In the genomic region with DNA sequence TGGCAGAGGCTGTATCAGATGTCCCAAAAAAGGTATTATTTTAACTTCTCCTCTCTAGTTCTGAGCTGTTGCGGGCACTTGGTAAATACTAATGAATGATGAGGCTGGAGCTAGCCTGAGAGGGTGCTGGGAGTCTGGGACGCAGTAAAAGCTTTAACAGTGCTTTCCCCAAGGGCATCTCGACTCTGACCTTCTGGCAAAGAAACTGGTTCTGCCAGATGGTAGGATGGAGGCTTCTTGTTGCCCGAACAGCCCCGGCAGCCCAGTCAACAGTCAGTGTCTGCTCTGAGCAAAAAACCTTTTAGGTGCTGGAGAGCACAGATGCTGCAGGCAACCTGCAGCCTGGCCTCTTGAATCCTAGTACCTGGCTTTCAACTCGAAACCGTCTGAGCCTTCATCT, we compare ENCODE assay signal across 8 cellular contexts. TPM values are rescaled to one million over a fixed set of nuclear protein-coding genes. Genes with fewer than 3 reads are reported as not detected.
DNase-seq lines count a peak whose midpoint lies in the region; ATAC-seq and TF ChIP-seq lines count a peak whose summit lies in the region.

No MANE protein-coding gene starts in this region.

- intact Hi-C loops in mammary epithelial cell (cut with micrococcal nuclease), result loop anchor here (5.0 kb wide), 2 partner anchors 40 to 145 kb away; no protein-coding TSS in a partner anchor
- intact Hi-C loops in aorta (cut with DNase I), result loop anchor here in 1 of 2 donors (5.0 kb wide), 1 partner anchor 70 kb away; no protein-coding TSS in a partner anchor

- peaks cover 15% of the 10 kb centered on the region for H3F3A ChIP-seq in smooth muscle cell (ENCODE audit: low read depth)

- DNase-seq in DMS153 (lab: John Stamatoyannopoulos, UW) (peak; percentile 64), NCI-H2171 treated with DMSO at 0.1 percent for 48 hours (lab: John Stamatoyannopoulos, UW) (peak; percentile 98), mammary epithelial cell (peak; percentile 64), activated gamma-delta T cell treated with Interleukin-2 at 50 U/mL for 16 hours (no peak), SJCRH30 (no peak), aorta (no peak), smooth muscle cell (lab: John Stamatoyannopoulos, UW; ENCODE audit: unreplicated experiment) (no peak)

- no peaks in the 10 kb centered on the region for H3K27me3 ChIP-seq in mammary epithelial cell (ENCODE audit: insufficient read depth, low read length)
- H3K27me3 ChIP-seq in SJCRH30, result no peaks in the 10 kb centered on the region
- no peaks in the 10 kb centered on the region for H3K27me3 ChIP-seq in aorta (ENCODE audit: control insufficient read depth in 1 of 2, insufficient read depth in 2 of 2, low read length in 1 of 2)
- H3K27me3 ChIP-seq in smooth muscle cell (ENCODE audit: low read depth), result no peaks in the 10 kb centered on the region

- dilution Hi-C loops in mammary epithelial cell (cut with HindIII; ENCODE audit: low sequenced_read_pairs), result no loop called here

- H4K20me1 ChIP-seq in mammary epithelial cell (ENCODE audit: insufficient read depth, low read length) (no peaks in the 10 kb centered on the region), smooth muscle cell (ENCODE audit: low read depth) (peaks cover 19% of the 10 kb centered on the region)

- no peaks in the 10 kb centered on the region for H3K9me3 Mint-ChIP-seq in nephron

- CTCF ChIA-PET in mammary epithelial cell (lab: Charles Lee; ENCODE audit: low non-redundant PET), result no interaction called here

- H3K36me3 Mint-ChIP-seq in nephron (ENCODE audit: low read depth), result peaks cover 23% of the 10 kb centered on the region

- peaks cover 40% of the 10 kb centered on the region for H3K4me1 Mint-ChIP-seq in nephron

- WGBS in mammary epithelial cell (ENCODE audit: low coverage, missing lambda C conversion rate), result 21% methylated on average over 7 of the region's 7 CpGs
- 51 to 57% methylated on average over 7 of the region's 7 CpGs for whole genome bisulfite sequencing in aorta, 2 donors
- 50% methylated on average over 7 of the region's 7 CpGs for WGBS in smooth muscle cell (ENCODE audit: low lambda C conversion rate)

- in situ Hi-C loops in mammary epithelial cell (cut with MboI; ENCODE audit: low sequenced_read_pairs in 2 of 2), result no loop called here

- no peak for TF ChIP-seq CTCF in mammary epithelial cell (conservative IDR thresholded peaks at IDR 0.05 in 1 of 2, IDR thresholded peaks at IDR 0.05 in 1 of 2; ENCODE audit: extremely low read depth in 1 of 2, insufficient read depth in 1 of 2, low read depth in 1 of 2, low read length in 2 of 2)
- TF ChIP-seq CTCF in nephron (IDR thresholded peaks at IDR 0.05; ENCODE audit: unreplicated experiment in 3 of 3), result no peak
- no peak for TF ChIP-seq CTCF in smooth muscle cell (IDR thresholded peaks at IDR 0.05; ENCODE audit: borderline replicate concordance, insufficient read depth, poor library complexity, severe bottlenecking)

- peak overlapping the region; percentile 64 to 80 (median 72) for H3K4me3 Mint-ChIP-seq in nephron

- peak overlapping the region; percentile 45 for H2AFZ ChIP-seq in mammary epithelial cell (ENCODE audit: low read depth, low read length)
- H2AFZ ChIP-seq in smooth muscle cell (ENCODE audit: low read depth), result no peak overlapping the region

- H3K9me3 ChIP-seq in mammary epithelial cell (replicated peaks; ENCODE audit: insufficient read depth, low read length), result no peaks in the 10 kb centered on the region
- no peaks in the 10 kb centered on the region for H3K9me3 ChIP-seq in SJCRH30 (replicated peaks)
- no peaks in the 10 kb centered on the region for H3K9me3 ChIP-seq in aorta (ENCODE audit: control insufficient read depth, low read length)
- H3K9me3 ChIP-seq in smooth muscle cell (replicated peaks; ENCODE audit: low read depth), result no peaks in the 10 kb centered on the region

- H3K27ac ChIP-seq in mammary epithelial cell (ENCODE audit: insufficient read depth, low read depth, low read length) (peak overlapping the region; percentile 4), SJCRH30 (no peak overlapping the region), aorta (ENCODE audit: low read depth in 1 of 2, low read length in 2 of 2) (no peak overlapping the region), smooth muscle cell (ENCODE audit: low read depth) (no peak overlapping the region)

- peak overlapping the region; percentile 85 to 96 (median 90) for H3K27ac Mint-ChIP-seq in nephron

- no peak for ATAC-seq in aorta (ENCODE audit: low FRiP score)

- H3K36me3 ChIP-seq in mammary epithelial cell (ENCODE audit: insufficient read depth, low read length) (peaks cover 5% of the 10 kb centered on the region), SJCRH30 (peaks cover 14% of the 10 kb centered on the region), aorta (ENCODE audit: control insufficient read depth in 1 of 2, insufficient read depth in 2 of 2, low read length in 1 of 2) (no peaks in the 10 kb centered on the region), smooth muscle cell (ENCODE audit: low read depth) (no peaks in the 10 kb centered on the region)

- no peak overlapping the region for H3K9ac ChIP-seq in mammary epithelial cell (ENCODE audit: insufficient read depth, low read length)
- H3K9ac ChIP-seq in smooth muscle cell (ENCODE audit: low read depth), result no peak overlapping the region

- H3K4me2 ChIP-seq in mammary epithelial cell (ENCODE audit: insufficient read depth, low read depth, low read length) (peak overlapping the region; percentile 2), smooth muscle cell (no peak overlapping the region)

- H3K79me2 ChIP-seq in mammary epithelial cell (ENCODE audit: insufficient read depth, low read length), result peaks cover 25% of the 10 kb centered on the region
- H3K79me2 ChIP-seq in smooth muscle cell (ENCODE audit: low read depth), result peaks cover 23% of the 10 kb centered on the region

- no TSS peak for BruUV-seq in mammary epithelial cell (replicated peaks; lab: Mats Ljungman, UMichigan)

- H3K4me3 ChIP-seq in mammary epithelial cell (replicated peaks in 1 of 3; ENCODE audit: insufficient read depth in 1 of 3, low read depth in 2 of 3, low read length in 3 of 3), result no peak overlapping the region
- no peak overlapping the region for H3K4me3 ChIP-seq in SJCRH30
- no peak overlapping the region for H3K4me3 ChIP-seq in aorta (ENCODE audit: low read length in 2 of 2)
- H3K4me3 ChIP-seq in smooth muscle cell, result no peak overlapping the region

- no peaks in the 10 kb centered on the region for H3K27me3 Mint-ChIP-seq in nephron (ENCODE audit: low read depth)

- H3K4me1 ChIP-seq in mammary epithelial cell (ENCODE audit: insufficient read depth, low read length) (peaks cover 39% of the 10 kb centered on the region), SJCRH30 (no peaks in the 10 kb centered on the region), aorta (ENCODE audit: control insufficient read depth in 1 of 2, insufficient read depth in 2 of 2, low read length in 2 of 2) (no peaks in the 10 kb centered on the region), smooth muscle cell (ENCODE audit: low read depth) (no peaks in the 10 kb centered on the region)

RNA-seq across cellular contexts. Expression of gene PNRC2, which starts 2.5 kb away (rescaled TPM):
- total RNA-seq in mammary epithelial cell (10 to 100 TPM; 83.4 to 87.5 TPM), aorta (10 to 100 TPM; 93.5 to 94.7 TPM), smooth muscle cell (77.8 and 98.5 TPM in 2 replicates)
- polyA plus RNA-seq in mammary epithelial cell (70.8 TPM), aorta (100 to 1,000 TPM in 1 of 2 donors, 10 to 100 TPM in 1; 75.3 to 141 TPM), smooth muscle cell (53.3 and 55.8 TPM in 2 replicates)
- 38.7 TPM for polyA minus RNA-seq in mammary epithelial cell
- total RNA-seq in SJCRH30 (2014; rRNA removed; shearing (Covaris generic)), result 131 and 145 TPM in 2 replicates

RNA-seq across cellular contexts. Expression of gene SRSF10, which starts 23.0 kb away (rescaled TPM):
- total RNA-seq in mammary epithelial cell (10 to 100 TPM; 64.2 to 94.7 TPM), aorta (10 to 100 TPM; 91.1 to 98.4 TPM), smooth muscle cell (93.7 and 111 TPM in 2 replicates)
- polyA plus RNA-seq in mammary epithelial cell (75.7 TPM), aorta (100 to 1,000 TPM in 1 of 2 donors, 10 to 100 TPM in 1; 50.1 to 114 TPM), smooth muscle cell (86.8 and 87.1 TPM in 2 replicates)
- polyA minus RNA-seq in mammary epithelial cell, result 139 TPM
- 195 and 245 TPM in 2 replicates for total RNA-seq in SJCRH30 (2014; rRNA removed; shearing (Covaris generic))

RNA-seq across cellular contexts. Expression of gene CNR2, which starts 43.9 kb away (rescaled TPM):
- not detected for total RNA-seq in mammary epithelial cell
- polyA plus RNA-seq in mammary epithelial cell, result not detected
- not detected for polyA minus RNA-seq in mammary epithelial cell
- total RNA-seq in SJCRH30 (2014; rRNA removed; shearing (Covaris generic)), result not detected in 2 replicates
- total RNA-seq in aorta, result under 1 TPM; 0.06 to 0.15 TPM
- under 1 TPM; 0.08 to 0.13 TPM for polyA plus RNA-seq in aorta
- total RNA-seq in smooth muscle cell, result not detected in 2 replicates
- not detected in 2 replicates for polyA plus RNA-seq in smooth muscle cell

Comparison
In these comparisons a context has a peak if more than half of its experiments do, and no peak if none do; other contexts are left out.
1. DNase-seq: peak in DMS153 (single experiment), NCI-H2171 treated with DMSO at 0.1 percent for 48 hours (single experiment) and mammary epithelial cell (single experiment); none in activated gamma-delta T cell treated with Interleukin-2 at 50 U/mL for 16 hours (single experiment), SJCRH30 (0 of 2), aorta (0 of 2) and smooth muscle cell (single experiment).